In the genomic region with DNA sequence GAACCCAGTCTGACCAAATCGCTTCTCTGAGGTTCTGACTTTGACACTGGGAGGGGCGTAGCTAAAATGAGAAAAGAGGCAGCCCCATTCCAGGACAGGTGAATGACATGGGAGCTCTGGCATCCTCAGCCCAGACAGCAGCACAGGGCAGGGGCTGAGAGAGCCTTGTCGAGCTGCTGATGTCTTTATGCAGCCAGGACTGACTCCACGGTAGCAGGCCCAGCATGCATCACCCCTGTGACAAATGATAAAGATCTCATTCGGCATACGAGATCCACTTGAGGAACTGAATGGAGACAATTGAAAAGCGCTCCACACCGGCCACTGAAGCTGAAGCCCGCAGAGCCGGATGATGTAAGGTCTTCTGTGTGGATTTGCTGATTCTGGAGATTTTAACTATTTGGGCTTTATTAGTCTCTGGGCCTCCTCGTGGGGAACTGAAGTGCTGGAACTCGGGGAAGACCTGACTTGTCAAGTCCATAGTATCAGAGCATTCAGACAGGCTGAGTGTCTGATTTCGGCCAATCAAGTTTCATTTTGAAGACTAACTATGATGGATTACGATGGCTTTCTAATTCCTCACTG, we compare ENCODE assay signal across 25 cellular contexts. TPM values are rescaled to one million over a fixed set of nuclear protein-coding genes. Genes with fewer than 3 reads are reported as not detected.
"Had no signal": no experiment of that assay in that cellular context is flagged by ENCODE, and none has a peak within 500 bp of the region (broad histone marks: within the 10 kb centered on the region; RNA-seq: fewer than 3 reads in every experiment).

No MANE protein-coding gene starts in this region.

- H3K4me1 Mint-ChIP-seq: activated B cell treated with CpG ODN at 0.5 μM for 24 hours had no signal

- H2AFZ ChIP-seq: neural progenitor cell had no signal

- H3K4me3 ChIP-seq: adrenal gland, cardiac muscle cell, gastroesophageal sphincter, heart left ventricle, left ventricle myocardium inferior, neural progenitor cell, prostate gland, right atrium auricular region, tibial artery, uterus had no signal

- H3K4me1 ChIP-seq: adrenal gland, gastroesophageal sphincter, heart left ventricle, left ventricle myocardium inferior, prostate gland, right atrium auricular region, tibial artery, uterus had no signal

- H3K4me3 Mint-ChIP-seq: activated B cell treated with CpG ODN at 0.5 μM for 24 hours; activated CD4-positive, alpha-beta memory T cell treated with anti-CD3 and anti-CD28 coated beads for 36 hours; activated T-helper 1 cell treated with anti-CD3 and anti-CD28 coated beads, Interleukin-12 subunit alpha, Interleukin-12 subunit beta, Interleukin-2, Interleukin-4 antibody, amounts not matched to agents 30 ng/mL and 10 ng/mL and 1 ng/mL, durations not matched to agents 14 hours and 24 hours and 36 hours; dendritic cell treated with granulocyte-macrophage colony-stimulating factor and Interleukin-4, amounts not matched to agents 40 ng/mL and 50 ng/mL, for 4 days; naive B cell; neural progenitor cell had no signal

- H3K9me3 ChIP-seq: adrenal gland, gastroesophageal sphincter, heart left ventricle, left ventricle myocardium inferior, prostate gland, right atrium auricular region, tibial artery, uterus had no signal

- H3K36me3 ChIP-seq: adrenal gland, cardiac muscle cell, gastroesophageal sphincter, heart left ventricle, left ventricle myocardium inferior, neural progenitor cell, prostate gland, right atrium auricular region, tibial artery, uterus had no signal

- H3K27me3 ChIP-seq: adrenal gland, gastroesophageal sphincter, right atrium auricular region, tibial artery, uterus had no signal

- H3K4me2 ChIP-seq: neural progenitor cell had no signal

- ATAC-seq: activated naive CD4-positive, alpha-beta T cell treated with anti-CD3 and anti-CD28 coated beads, Interleukin-2, amount 50 U/mL, for 72 hours; esophagus mucosa; gastroesophageal sphincter had no signal

- H3K36me3 Mint-ChIP-seq: activated CD4-positive, alpha-beta memory T cell treated with anti-CD3 and anti-CD28 coated beads for 36 hours; activated naive CD4-positive, alpha-beta T cell treated with anti-CD3 and anti-CD28 coated beads, Interleukin-2, amount 50 U/mL, for 72 hours; naive B cell; neural progenitor cell had no signal

- H3K9me3 Mint-ChIP-seq: activated B cell treated with CpG ODN at 0.5 μM for 24 hours; activated CD4-positive, alpha-beta memory T cell treated with anti-CD3 and anti-CD28 coated beads for 36 hours; activated naive CD4-positive, alpha-beta T cell treated with anti-CD3 and anti-CD28 coated beads, Interleukin-2, amount 50 U/mL, for 72 hours; activated T-helper 1 cell treated with anti-CD3 and anti-CD28 coated beads, Interleukin-12 subunit alpha, Interleukin-12 subunit beta, Interleukin-2, Interleukin-4 antibody, amounts not matched to agents 30 ng/mL and 10 ng/mL and 1 ng/mL, durations not matched to agents 14 hours and 24 hours and 36 hours; dendritic cell treated with granulocyte-macrophage colony-stimulating factor and Interleukin-4, amounts not matched to agents 40 ng/mL and 50 ng/mL, for 4 days; naive B cell; neural progenitor cell had no signal

- DNase-seq: activated B cell treated with CpG ODN at 0.5 μM for 24 hours; activated CD4-positive, alpha-beta memory T cell treated with anti-CD3 and anti-CD28 coated beads for 36 hours; activated CD4-positive, alpha-beta T cell treated with anti-CD3 and anti-CD28 coated beads for 4 hours; activated gamma-delta T cell treated with Interleukin-2 at 50 U/mL for 16 hours; activated T-cell treated with anti-CD3 and anti-CD28 coated beads for 4 hours; adrenal gland; effector CD8-positive, alpha-beta T cell; heart left ventricle; kidney glomerular epithelial cell; left ventricle myocardium inferior; naive B cell; stimulated activated CD4-positive, alpha-beta T cell treated with anti-CD3 and anti-CD28 coated beads, Interleukin-2, amount 100 ng/mL, for 24 hours; stimulated activated naive CD4-positive, alpha-beta T cell treated with Interleukin-2 at 50 U/mL for 16 hours; tibial artery; uterus had no signal

- H3K27ac ChIP-seq: adrenal gland, cardiac muscle cell, gastroesophageal sphincter, heart left ventricle, left ventricle myocardium inferior, neural progenitor cell, prostate gland, right atrium auricular region, tibial artery, uterus had no signal

- H3K27ac Mint-ChIP-seq: activated B cell treated with CpG ODN at 0.5 μM for 24 hours; activated CD4-positive, alpha-beta memory T cell treated with anti-CD3 and anti-CD28 coated beads for 36 hours; activated naive CD4-positive, alpha-beta T cell treated with anti-CD3 and anti-CD28 coated beads, Interleukin-2, amount 50 U/mL, for 72 hours; activated T-helper 1 cell treated with anti-CD3 and anti-CD28 coated beads, Interleukin-12 subunit alpha, Interleukin-12 subunit beta, Interleukin-2, Interleukin-4 antibody, amounts not matched to agents 30 ng/mL and 10 ng/mL and 1 ng/mL, durations not matched to agents 14 hours and 24 hours and 36 hours; dendritic cell treated with granulocyte-macrophage colony-stimulating factor and Interleukin-4, amounts not matched to agents 40 ng/mL and 50 ng/mL, for 4 days; naive B cell; neural progenitor cell had no signal

- H3K9ac ChIP-seq: neural progenitor cell had no signal

- H3K27me3 Mint-ChIP-seq: activated B cell treated with CpG ODN at 0.5 μM for 24 hours had no signal

RNA-seq across cellular contexts. Expression of a gene that starts 56.9 kb away (rescaled TPM):
- total RNA-seq: skeletal muscle tissue had no signal
